ENCODE assay signal across 15 cellular contexts in the genomic region with DNA sequence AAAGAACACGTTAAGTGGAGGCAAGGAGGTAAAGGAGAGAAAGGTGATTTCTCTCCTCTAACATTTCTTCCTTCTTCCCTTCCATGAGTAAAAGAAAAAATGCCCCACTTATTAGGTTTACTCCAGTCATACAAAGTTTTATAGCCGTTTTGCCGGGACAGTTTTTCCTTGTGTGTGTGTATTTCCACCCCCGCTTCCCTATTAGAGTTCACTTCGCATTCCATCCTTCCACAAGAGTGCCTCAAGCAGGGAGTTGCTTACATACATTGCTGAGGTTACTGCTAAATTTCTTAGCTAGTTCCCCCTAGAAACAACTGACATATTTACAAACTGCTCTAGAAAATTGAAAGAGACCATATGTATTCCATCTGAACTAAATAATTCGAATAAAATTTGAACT. TPM values are rescaled to one million over a fixed set of nuclear protein-coding genes. Genes with fewer than 3 reads are reported as not detected.
DNase-seq lines count a peak whose midpoint lies in the region; ATAC-seq and TF ChIP-seq lines count a peak whose summit lies in the region.
"Had no signal": no experiment of that assay in that cellular context is flagged by ENCODE, and none has a peak within 500 bp of the region (broad histone marks: within the 10 kb centered on the region; RNA-seq: fewer than 3 reads in every experiment).

No MANE protein-coding gene starts in this region.

- H3K79me2 ChIP-seq in GM23338 (replicated peaks; ENCODE audit: insufficient read depth) = no peaks in the 10 kb centered on the region

- ATAC-seq in GM23338 = no peak
- peak; percentile 55 for ATAC-seq in upper lobe of right lung
- ATAC-seq in naive thymus-derived CD8-positive, alpha-beta T cell = no peak
- ATAC-seq in GM21515 (IDR thresholded peaks at IDR 0.05; ENCODE audit: unreplicated experiment) = no peak
- ATAC-seq: CD8-positive, alpha-beta T cell had no signal

- H3K4me3 Mint-ChIP-seq in GM23338 (no peak overlapping the region), nephron (peak overlapping the region in 2 of 3 experiments; percentile 3 to 4)
- H3K4me3 Mint-ChIP-seq in naive thymus-derived CD8-positive, alpha-beta T cell = no peak overlapping the region
- H3K4me3 Mint-ChIP-seq: CD14-positive monocyte; CD8-positive, alpha-beta T cell had no signal

- H3K27me3 ChIP-seq in GM23338 (ENCODE audit: insufficient read depth) = no peaks in the 10 kb centered on the region
- no peaks in the 10 kb centered on the region for H3K27me3 ChIP-seq in upper lobe of right lung

- peak overlapping the region; percentile 43; the same call in 1 of the 2 replicates for H2AFZ ChIP-seq in GM23338

- no peak for DNase-seq in GM23338 (ENCODE audit: low spot score)
- DNase-seq in foreskin melanocyte = peak; percentile 8
- no peak for DNase-seq in upper lobe of right lung
- no peak for DNase-seq in naive thymus-derived CD8-positive, alpha-beta T cell
- DNase-seq in DMS53 (lab: John Stamatoyannopoulos, UW) = no peak
- DNase-seq: CD8-positive, alpha-beta T cell; COR-L47; DMS153; DND-41; GDM1; H7 had no signal

- H3K9me2 ChIP-seq in GM23338 (ENCODE audit: insufficient read depth) = no peaks in the 10 kb centered on the region

- H3K36me3 ChIP-seq in GM23338 (ENCODE audit: insufficient read depth) (no peaks in the 10 kb centered on the region), upper lobe of right lung (no peaks in the 10 kb centered on the region)

- H3K4me2 ChIP-seq in GM23338 = no peak overlapping the region

- H3K9me3 Mint-ChIP-seq in GM23338 (no peaks in the 10 kb centered on the region), nephron (no peaks in the 10 kb centered on the region)
- no peaks in the 10 kb centered on the region for H3K9me3 Mint-ChIP-seq in naive thymus-derived CD8-positive, alpha-beta T cell
- H3K9me3 Mint-ChIP-seq: CD8-positive, alpha-beta T cell had no signal

- intact Hi-C loops in upper lobe of right lung (cut with DNase I) = no loop called here

- no peaks in the 10 kb centered on the region for H4K20me1 ChIP-seq in GM23338 (replicated peaks; ENCODE audit: insufficient read depth)

- H3K27ac Mint-ChIP-seq in GM23338 (no peak overlapping the region), nephron (peak overlapping the region; percentile 26 to 68 (median 68))
- no peak overlapping the region for H3K27ac Mint-ChIP-seq in naive thymus-derived CD8-positive, alpha-beta T cell
- H3K27ac Mint-ChIP-seq: CD14-positive monocyte; CD8-positive, alpha-beta T cell had no signal

- POLR2A ChIA-PET in naive thymus-derived CD8-positive, alpha-beta T cell (lab: Charles Lee) = no interaction called here

- H3K27ac ChIP-seq in GM23338 (ENCODE audit: low read depth) = no peak overlapping the region
- H3K27ac ChIP-seq in upper lobe of right lung = no peak overlapping the region

- no peak overlapping the region for H3K4me3 ChIP-seq in GM23338
- H3K4me3 ChIP-seq in upper lobe of right lung = no peak overlapping the region

- H3K27me3 Mint-ChIP-seq in GM23338 (ENCODE audit: insufficient read depth, low read depth, poor library complexity) (peaks cover 2% of the 10 kb centered on the region), nephron (ENCODE audit: low read depth) (no peaks in the 10 kb centered on the region)
- H3K27me3 Mint-ChIP-seq in naive thymus-derived CD8-positive, alpha-beta T cell = peaks cover 0 to 12% (median 10%) of the 10 kb centered on the region in 5 donors

- H3F3A ChIP-seq in GM23338 (replicated peaks; ENCODE audit: low read depth) = no peaks in the 10 kb centered on the region

- no peaks in the 10 kb centered on the region for H3K36me3 Mint-ChIP-seq in GM23338 (ENCODE audit: low read depth)
- H3K36me3 Mint-ChIP-seq in nephron (ENCODE audit: low read depth) = no peaks in the 10 kb centered on the region
- H3K36me3 Mint-ChIP-seq in naive thymus-derived CD8-positive, alpha-beta T cell = no peaks in the 10 kb centered on the region
- H3K36me3 Mint-ChIP-seq: CD14-positive monocyte; CD8-positive, alpha-beta T cell had no signal

- H3K4me1 Mint-ChIP-seq in GM23338 (peaks cover 8% of the 10 kb centered on the region; the same call in 2 of the 3 replicates), nephron (peaks cover 6% of the 10 kb centered on the region)
- no peaks in the 10 kb centered on the region for H3K4me1 Mint-ChIP-seq in naive thymus-derived CD8-positive, alpha-beta T cell
- H3K4me1 Mint-ChIP-seq: CD14-positive monocyte had no signal

- H3K9me3 ChIP-seq in upper lobe of right lung = no peaks in the 10 kb centered on the region

- no peaks in the 10 kb centered on the region; the same call in 1 of the 2 replicates for H3K4me1 ChIP-seq in GM23338 (ENCODE audit: insufficient read depth)
- H3K4me1 ChIP-seq in upper lobe of right lung = no peaks in the 10 kb centered on the region

- TF ChIP-seq CTCF in GM23338 (conservative IDR thresholded peaks at IDR 0.05; ENCODE audit: low read depth in 2 of 2) (no peak), nephron (IDR thresholded peaks at IDR 0.05; ENCODE audit: unreplicated experiment in 3 of 3) (no peak), upper lobe of right lung (IDR thresholded peaks at IDR 0.05) (no peak)

TF ChIP-seq in GM23338, 12 proteins besides CTCF, POLR2A, EP300 and RAD21 (continues in another document):
- no peak for TF ChIP-seq JUNB (IDR thresholded peaks at IDR 0.05; ENCODE audit: unreplicated experiment)
- TF ChIP-seq STAT1 (IDR thresholded peaks at IDR 0.05; ENCODE audit: unreplicated experiment) = no peak
- TF ChIP-seq NANOG (IDR thresholded peaks at IDR 0.05; ENCODE audit: borderline replicate concordance) = no peak
- TF ChIP-seq EZH2phosphoT487 (IDR thresholded peaks at IDR 0.05; ENCODE audit: unreplicated experiment) = no peak
- TF ChIP-seq, protein P1, sequence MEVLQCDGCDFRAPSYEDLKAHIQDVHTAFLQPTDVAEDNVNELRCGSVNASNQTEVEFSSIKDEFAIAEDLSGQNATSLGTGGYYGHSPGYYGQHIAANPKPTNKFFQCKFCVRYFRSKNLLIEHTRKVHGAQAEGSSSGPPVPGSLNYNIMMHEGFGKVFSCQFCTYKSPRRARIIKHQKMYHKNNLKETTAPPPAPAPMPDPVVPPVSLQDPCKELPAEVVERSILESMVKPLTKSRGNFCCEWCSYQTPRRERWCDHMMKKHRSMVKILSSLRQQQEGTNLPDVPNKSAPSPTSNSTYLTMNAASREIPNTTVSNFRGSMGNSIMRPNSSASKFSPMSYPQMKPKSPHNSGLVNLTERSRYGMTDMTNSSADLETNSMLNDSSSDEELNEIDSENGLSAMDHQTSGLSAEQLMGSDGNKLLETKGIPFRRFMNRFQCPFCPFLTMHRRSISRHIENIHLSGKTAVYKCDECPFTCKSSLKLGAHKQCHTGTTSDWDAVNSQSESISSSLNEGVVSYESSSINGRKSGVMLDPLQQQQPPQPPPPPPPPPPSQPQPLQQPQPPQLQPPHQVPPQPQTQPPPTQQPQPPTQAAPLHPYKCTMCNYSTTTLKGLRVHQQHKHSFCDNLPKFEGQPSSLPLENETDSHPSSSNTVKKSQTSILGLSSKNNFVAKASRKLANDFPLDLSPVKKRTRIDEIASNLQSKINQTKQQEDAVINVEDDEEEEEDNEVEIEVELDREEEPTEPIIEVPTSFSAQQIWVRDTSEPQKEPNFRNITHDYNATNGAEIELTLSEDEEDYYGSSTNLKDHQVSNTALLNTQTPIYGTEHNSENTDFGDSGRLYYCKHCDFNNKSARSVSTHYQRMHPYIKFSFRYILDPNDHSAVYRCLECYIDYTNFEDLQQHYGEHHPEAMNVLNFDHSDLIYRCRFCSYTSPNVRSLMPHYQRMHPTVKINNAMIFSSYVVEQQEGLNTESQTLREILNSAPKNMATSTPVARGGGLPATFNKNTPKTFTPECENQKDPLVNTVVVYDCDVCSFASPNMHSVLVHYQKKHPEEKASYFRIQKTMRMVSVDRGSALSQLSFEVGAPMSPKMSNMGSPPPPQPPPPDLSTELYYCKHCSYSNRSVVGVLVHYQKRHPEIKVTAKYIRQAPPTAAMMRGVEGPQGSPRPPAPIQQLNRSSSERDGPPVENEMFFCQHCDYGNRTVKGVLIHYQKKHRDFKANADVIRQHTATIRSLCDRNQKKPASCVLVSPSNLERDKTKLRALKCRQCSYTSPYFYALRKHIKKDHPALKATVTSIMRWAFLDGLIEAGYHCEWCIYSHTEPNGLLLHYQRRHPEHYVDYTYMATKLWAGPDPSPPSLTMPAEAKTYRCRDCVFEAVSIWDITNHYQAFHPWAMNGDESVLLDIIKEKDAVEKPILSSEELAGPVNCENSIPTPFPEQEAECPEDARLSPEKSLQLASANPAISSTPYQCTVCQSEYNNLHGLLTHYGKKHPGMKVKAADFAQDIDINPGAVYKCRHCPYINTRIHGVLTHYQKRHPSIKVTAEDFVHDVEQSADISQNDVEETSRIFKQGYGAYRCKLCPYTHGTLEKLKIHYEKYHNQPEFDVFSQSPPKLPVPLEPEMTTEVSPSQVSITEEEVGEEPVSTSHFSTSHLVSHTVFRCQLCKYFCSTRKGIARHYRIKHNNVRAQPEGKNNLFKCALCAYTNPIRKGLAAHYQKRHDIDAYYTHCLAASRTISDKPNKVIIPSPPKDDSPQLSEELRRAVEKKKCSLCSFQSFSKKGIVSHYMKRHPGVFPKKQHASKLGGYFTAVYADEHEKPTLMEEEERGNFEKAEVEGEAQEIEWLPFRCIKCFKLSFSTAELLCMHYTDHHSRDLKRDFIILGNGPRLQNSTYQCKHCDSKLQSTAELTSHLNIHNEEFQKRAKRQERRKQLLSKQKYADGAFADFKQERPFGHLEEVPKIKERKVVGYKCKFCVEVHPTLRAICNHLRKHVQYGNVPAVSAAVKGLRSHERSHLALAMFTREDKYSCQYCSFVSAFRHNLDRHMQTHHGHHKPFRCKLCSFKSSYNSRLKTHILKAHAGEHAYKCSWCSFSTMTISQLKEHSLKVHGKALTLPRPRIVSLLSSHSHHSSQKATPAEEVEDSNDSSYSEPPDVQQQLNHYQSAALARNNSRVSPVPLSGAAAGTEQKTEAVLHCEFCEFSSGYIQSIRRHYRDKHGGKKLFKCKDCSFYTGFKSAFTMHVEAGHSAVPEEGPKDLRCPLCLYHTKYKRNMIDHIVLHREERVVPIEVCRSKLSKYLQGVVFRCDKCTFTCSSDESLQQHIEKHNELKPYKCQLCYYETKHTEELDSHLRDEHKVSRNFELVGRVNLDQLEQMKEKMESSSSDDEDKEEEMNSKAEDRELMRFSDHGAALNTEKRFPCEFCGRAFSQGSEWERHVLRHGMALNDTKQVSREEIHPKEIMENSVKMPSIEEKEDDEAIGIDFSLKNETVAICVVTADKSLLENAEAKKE (CRISPR knock-in tag; IDR thresholded peaks at IDR 0.05) = no peak
- TF ChIP-seq EZH2 (IDR thresholded peaks at IDR 0.05; ENCODE audit: low read depth, unreplicated experiment) = no peak

RNA-seq across cellular contexts. Expression of a gene that starts 45.2 kb away (rescaled TPM):
- not detected in 2 replicates for total RNA-seq in GM23338 (2014; rRNA removed; shearing (Covaris generic))
- not detected in 2 replicates for polyA plus RNA-seq in GM23338 (2016; fragmentation: Nextera tagmentation; extraction: Ambion mirVana)
- total RNA-seq in upper lobe of right lung = not detected
- total RNA-seq in naive thymus-derived CD8-positive, alpha-beta T cell = not detected
- polyA plus RNA-seq in naive thymus-derived CD8-positive, alpha-beta T cell = not detected
- total RNA-seq: CD8-positive, alpha-beta T cell; H7 had no signal
- polyA plus RNA-seq: BJ, CD14-positive monocyte had no signal

RNA-seq across cellular contexts. Expression of a gene that starts 51.3 kb away (rescaled TPM):
- 7.9 and 8.5 TPM in 2 replicates for total RNA-seq in GM23338 (2014; rRNA removed; shearing (Covaris generic))
- polyA plus RNA-seq in GM23338 (2016; fragmentation: Nextera tagmentation; extraction: Ambion mirVana) = 1.4 and 1.9 TPM in 2 replicates
- 43.5 TPM for total RNA-seq in upper lobe of right lung
- not detected for total RNA-seq in naive thymus-derived CD8-positive, alpha-beta T cell
- polyA plus RNA-seq in naive thymus-derived CD8-positive, alpha-beta T cell = not detected
- total RNA-seq: CD8-positive, alpha-beta T cell had no signal
- polyA plus RNA-seq: CD14-positive monocyte had no signal

Comparison
In these comparisons a context has a peak if more than half of its experiments do, and no peak if none do; other contexts are left out.
1. H3K27ac Mint-ChIP-seq: peak in nephron (3 of 3); none in GM23338 (single experiment) and naive thymus-derived CD8-positive, alpha-beta T cell (0 of 10).
2. H3K4me3 Mint-ChIP-seq: peak in nephron (2 of 3); none in GM23338 (single experiment) and naive thymus-derived CD8-positive, alpha-beta T cell (0 of 10).